9 cellular contexts compared by ENCODE assay signal in the genomic region with DNA sequence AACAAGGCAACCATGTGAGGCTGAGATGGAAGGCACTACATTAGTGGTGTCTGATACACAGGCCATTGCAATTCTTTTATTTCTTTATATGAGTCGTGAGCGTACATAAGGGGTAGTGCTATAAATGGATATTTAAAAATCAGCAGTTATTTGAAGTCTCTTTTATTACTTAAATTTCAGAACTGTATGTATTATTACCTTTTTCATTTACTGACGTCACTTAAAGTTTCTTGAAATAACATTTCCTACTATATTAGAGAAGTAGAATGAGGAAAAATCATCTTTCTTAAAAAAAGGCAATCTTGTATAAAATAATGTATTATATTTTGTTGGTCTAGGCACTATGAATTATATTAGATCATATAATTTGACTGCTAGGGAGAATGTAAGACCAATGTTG.
"Had no signal": no experiment of that assay in that cellular context is flagged by ENCODE, and none has a peak within 500 bp of the region (broad histone marks: within the 10 kb centered on the region; RNA-seq: fewer than 3 reads in every experiment).

No MANE protein-coding gene starts in this region.

- H3K4me3 Mint-ChIP-seq: IgD-negative memory B cell had no signal

- H3K27ac ChIP-seq: HL-60, KMS-11 had no signal

- H3K4me3 ChIP-seq: K562 had no signal

- ATAC-seq: K562 had no signal

- H3K4me2 ChIP-seq: KMS-11 had no signal

- DNase-seq: IMR-90, Karpas-422, KBM-7, KG1 had no signal

- FAIRE-seq: HTR-8/SVneo, K562 had no signal

- H3K27ac Mint-ChIP-seq: IgD-negative memory B cell had no signal

- H3K4me1 Mint-ChIP-seq: IgD-negative memory B cell had no signal

- H3K27me3 Mint-ChIP-seq: IgD-negative memory B cell had no signal

- H3K36me3 Mint-ChIP-seq: IgD-negative memory B cell had no signal

- H3K9ac ChIP-seq: KMS-11 had no signal
